Comparison of ENCODE assay signal across 17 cellular contexts in the genomic region with DNA sequence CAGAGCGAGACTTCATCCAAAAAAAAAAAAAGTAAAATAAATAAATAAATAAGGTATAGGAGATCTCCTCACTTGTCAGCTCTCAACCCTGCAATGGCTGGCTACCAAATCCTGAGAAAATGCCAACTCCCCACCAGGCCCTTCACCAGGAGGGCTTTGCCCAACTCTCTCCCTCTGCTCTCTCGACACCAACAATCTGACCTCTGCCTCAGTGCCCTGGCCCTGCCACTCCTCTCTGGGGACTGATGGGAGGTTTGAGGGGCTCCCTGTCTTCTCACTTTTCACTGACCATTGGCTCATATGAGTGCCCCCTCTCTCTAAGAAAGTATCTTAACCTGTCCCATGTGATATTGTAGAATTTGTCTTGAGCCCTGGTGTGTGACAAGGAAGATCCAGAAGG. TPM values are rescaled to one million over a fixed set of nuclear protein-coding genes. Genes with fewer than 3 reads are reported as not detected.
A peak's percentile ranks its signal among the peaks of the same experiment; 100 is the strongest.
DNase-seq lines count a peak whose midpoint lies in the region; ATAC-seq and TF ChIP-seq lines count a peak whose summit lies in the region.
"Had no signal": no experiment of that assay in that cellular context is flagged by ENCODE, and none has a peak within 500 bp of the region (broad histone marks: within the 10 kb centered on the region; RNA-seq: fewer than 3 reads in every experiment).

No MANE protein-coding gene starts in this region.

- no peak overlapping the region for H3K9ac ChIP-seq in endodermal cell (ENCODE audit: extremely low read depth, low read length, poor library complexity, severe bottlenecking)
- H3K9ac ChIP-seq: KMS-11 had no signal

- POLR2A ChIA-PET in naive thymus-derived CD4-positive, alpha-beta T cell (lab: Charles Lee), result no interaction called here

- no peak overlapping the region for H3K4me3 ChIP-seq in RWPE2 (ENCODE audit: severe bottlenecking)
- no peak overlapping the region for H3K4me3 ChIP-seq in endodermal cell (ENCODE audit: low read length)
- no peak overlapping the region for H3K4me3 ChIP-seq in ovary
- no peak overlapping the region for H3K4me3 ChIP-seq in upper lobe of right lung
- no peak overlapping the region for H3K4me3 ChIP-seq in naive thymus-derived CD4-positive, alpha-beta T cell (ENCODE audit: low read length)

- intact Hi-C loops in ovary (cut with DNase I) (loop anchor here in 1 of 4 donors (10.0 kb wide), 1 partner anchor 48 kb away; no protein-coding TSS in a partner anchor), upper lobe of right lung (cut with DNase I) (no loop called here)
- intact Hi-C loops in naive thymus-derived CD4-positive, alpha-beta T cell (cut with micrococcal nuclease), result no loop called here

- CTCF ChIA-PET in naive thymus-derived CD4-positive, alpha-beta T cell (lab: Charles Lee), result no interaction called here

- no peak for TF ChIP-seq CTCF in RWPE2 (IDR thresholded peaks at IDR 0.05; ENCODE audit: poor library complexity, severe bottlenecking)
- TF ChIP-seq CTCF in endodermal cell (conservative IDR thresholded peaks at IDR 0.05), result no peak
- no peak for TF ChIP-seq CTCF in ovary (IDR thresholded peaks at IDR 0.05)
- TF ChIP-seq CTCF in upper lobe of right lung (IDR thresholded peaks at IDR 0.05), result no peak

- H3K27me3 ChIP-seq in RWPE2 (ENCODE audit: insufficient read depth, poor library complexity, severe bottlenecking), result no peaks in the 10 kb centered on the region
- no peaks in the 10 kb centered on the region for H3K27me3 ChIP-seq in endodermal cell (ENCODE audit: control insufficient read depth, insufficient read depth, low read length, poor library complexity, severe bottlenecking)
- no peaks in the 10 kb centered on the region for H3K27me3 ChIP-seq in ovary
- no peaks in the 10 kb centered on the region for H3K27me3 ChIP-seq in upper lobe of right lung
- H3K27me3 ChIP-seq in naive thymus-derived CD4-positive, alpha-beta T cell (ENCODE audit: control insufficient read depth in 2 of 2, insufficient read depth in 2 of 2, low read length in 2 of 2), result no peaks in the 10 kb centered on the region

- no peak for ATAC-seq in RWPE2 (ENCODE audit: low read depth)
- ATAC-seq in upper lobe of right lung, result no peak
- no peak for ATAC-seq in naive thymus-derived CD4-positive, alpha-beta T cell
- ATAC-seq: CD8-positive, alpha-beta T cell; HepG2; PC-3 had no signal

- peaks cover 14% of the 10 kb centered on the region for H3K27me3 Mint-ChIP-seq in endodermal cell (ENCODE audit: insufficient read depth)
- H3K27me3 Mint-ChIP-seq in naive thymus-derived CD4-positive, alpha-beta T cell, result peaks cover 3 to 36% (median 32%) of the 10 kb centered on the region in 5 donors

- H3K36me3 Mint-ChIP-seq in endodermal cell (ENCODE audit: low read depth), result no peaks in the 10 kb centered on the region
- peaks cover 0 to 5% (median 1%) of the 10 kb centered on the region in 5 donors for H3K36me3 Mint-ChIP-seq in naive thymus-derived CD4-positive, alpha-beta T cell
- H3K36me3 Mint-ChIP-seq: CD8-positive, alpha-beta T cell had no signal

- H3K4me3 Mint-ChIP-seq in endodermal cell, result no peak overlapping the region
- H3K4me3 Mint-ChIP-seq in naive thymus-derived CD4-positive, alpha-beta T cell, result no peak overlapping the region
- H3K4me3 Mint-ChIP-seq: CD8-positive, alpha-beta T cell had no signal

- no peak for TF ChIP-seq POLR2A in ovary (IDR thresholded peaks at IDR 0.05)

- peaks cover 10% of the 10 kb centered on the region for H3K9me3 Mint-ChIP-seq in endodermal cell
- peaks cover 0 to 19% (median 8%) of the 10 kb centered on the region in 11 donors for H3K9me3 Mint-ChIP-seq in naive thymus-derived CD4-positive, alpha-beta T cell

- DNase-seq in RWPE2 (ENCODE audit: low spot score) (peak; percentile 42), endodermal cell (peak; percentile 18), ovary (peak in 3 of 5 donors; percentile 6 to 19 (median 15)), upper lobe of right lung (peak; percentile 6), nucleus accumbens (lab: John Stamatoyannopoulos, UW) (no peak), COLO668 (lab: John Stamatoyannopoulos, UW; ENCODE audit: unreplicated experiment) (no peak)
- no peak for DNase-seq in naive thymus-derived CD4-positive, alpha-beta T cell
- DNase-seq: DMS 273 treated with DMSO at 0.1 percent for 48 hours, MM.1S, NCI-H1105, NCI-H1694 treated with DMSO at 0.1 percent for 48 hours, NCI-H446, NCI-H748 treated with DMSO at 0.1 percent for 48 hours, PC-3 had no signal

- H3K4me1 ChIP-seq in RWPE2 (ENCODE audit: insufficient read depth, poor library complexity, severe bottlenecking), result no peaks in the 10 kb centered on the region
- H3K4me1 ChIP-seq in endodermal cell (ENCODE audit: control insufficient read depth, insufficient read depth, low read length), result no peaks in the 10 kb centered on the region
- peaks cover 13% of the 10 kb centered on the region for H3K4me1 ChIP-seq in ovary (ENCODE audit: insufficient read depth)
- H3K4me1 ChIP-seq in upper lobe of right lung, result peaks cover 11% of the 10 kb centered on the region
- H3K4me1 ChIP-seq in naive thymus-derived CD4-positive, alpha-beta T cell (ENCODE audit: control insufficient read depth in 2 of 2, insufficient read depth in 2 of 2, low read length in 2 of 2), result no peaks in the 10 kb centered on the region

- no peak for TF ChIP-seq EP300 in ovary (IDR thresholded peaks at IDR 0.05)

- WGBS in endodermal cell (ENCODE audit: insufficient coverage in 1 of 2, insufficient read length in 1 of 2), 2 experiments, result 100% methylated on average over 1 of the region's 2 CpGs; no CpG with 5 or more reads in 1 of the 2 experiments
- 93 to 97% (median 95%) methylated on average over 2 of the region's 2 CpGs for WGBS in ovary, 3 donors

- H3K9me3 ChIP-seq in RWPE2 (ENCODE audit: severe bottlenecking), result peaks cover 2% of the 10 kb centered on the region
- peaks cover 16% of the 10 kb centered on the region for H3K9me3 ChIP-seq in endodermal cell (ENCODE audit: control insufficient read depth, low read length)
- H3K9me3 ChIP-seq in ovary, result no peaks in the 10 kb centered on the region
- peaks cover 7% of the 10 kb centered on the region for H3K9me3 ChIP-seq in upper lobe of right lung
- peaks cover 0 to 9% (median 0%) of the 10 kb centered on the region in 3 experiments for H3K9me3 ChIP-seq in naive thymus-derived CD4-positive, alpha-beta T cell (ENCODE audit: control insufficient read depth in 2 of 3, low read length in 3 of 3)

- H3K4me1 Mint-ChIP-seq in endodermal cell, result peaks cover 5% of the 10 kb centered on the region
- no peaks in the 10 kb centered on the region for H3K4me1 Mint-ChIP-seq in naive thymus-derived CD4-positive, alpha-beta T cell

- no peaks in the 10 kb centered on the region for H3K36me3 ChIP-seq in RWPE2 (ENCODE audit: low read depth)
- H3K36me3 ChIP-seq in endodermal cell (ENCODE audit: control insufficient read depth, insufficient read depth, low read length), result no peaks in the 10 kb centered on the region
- H3K36me3 ChIP-seq in ovary, result no peaks in the 10 kb centered on the region
- H3K36me3 ChIP-seq in upper lobe of right lung, result no peaks in the 10 kb centered on the region
- no peaks in the 10 kb centered on the region for H3K36me3 ChIP-seq in naive thymus-derived CD4-positive, alpha-beta T cell (ENCODE audit: control insufficient read depth in 2 of 3, insufficient read depth in 3 of 3, low read length in 3 of 3)

- no peak overlapping the region for H3K27ac Mint-ChIP-seq in endodermal cell
- no peak overlapping the region for H3K27ac Mint-ChIP-seq in naive thymus-derived CD4-positive, alpha-beta T cell
- H3K27ac Mint-ChIP-seq: CD8-positive, alpha-beta T cell had no signal

- H3K27ac ChIP-seq in RWPE2 (ENCODE audit: poor library complexity, severe bottlenecking) (no peak overlapping the region), endodermal cell (ENCODE audit: low read depth, low read length) (no peak overlapping the region), ovary (no peak overlapping the region), upper lobe of right lung (no peak overlapping the region)
- H3K27ac ChIP-seq in naive thymus-derived CD4-positive, alpha-beta T cell (ENCODE audit: low read depth, low read length), result no peak overlapping the region
- H3K27ac ChIP-seq: KMS-11 had no signal

RNA-seq across cellular contexts. Expression of a gene that starts 52.6 kb away (rescaled TPM):
- 10 to 100 TPM; 62.2 to 74.9 TPM for total RNA-seq in endodermal cell
- 46.2 TPM for polyA plus RNA-seq in endodermal cell (2013, experiment 1 of 2)
- 45.0 TPM for polyA plus RNA-seq in endodermal cell (2013, experiment 2 of 2)
- total RNA-seq in ovary, result 10 to 100 TPM; 13.0 to 71.8 (median 61.1) TPM
- polyA plus RNA-seq in ovary, result 10 to 100 TPM; 16.6 to 49.9 TPM
- total RNA-seq in upper lobe of right lung, result 46.2 TPM
- 1 to 10 TPM in 1 of 5 experiments, under 1 TPM in 4; 0.15 to 1.1 (median 0.34) TPM for total RNA-seq in naive thymus-derived CD4-positive, alpha-beta T cell
- polyA plus RNA-seq in naive thymus-derived CD4-positive, alpha-beta T cell, result under 1 TPM in 1 of 2 donors, not detected in 1; 0.21 TPM

Comparison
In these comparisons a context has a peak if more than half of its experiments do, and no peak if none do; other contexts are left out.
1. DNase-seq: peak in RWPE2 (single experiment), endodermal cell (single experiment), ovary (3 of 5) and upper lobe of right lung (single experiment); none in naive thymus-derived CD4-positive, alpha-beta T cell (0 of 9), nucleus accumbens (0 of 56) and COLO668 (single experiment).
2. RNA of a gene that starts 52.6 kb away (total RNA-seq): 62.2 to 74.9 TPM in endodermal cell, 13.0 to 71.8 TPM in ovary and 46.2 TPM in upper lobe of right lung (single experiment); 0.15 to 1.1 TPM in naive thymus-derived CD4-positive, alpha-beta T cell; every median in the first group is over 4 times any median in the second.